8 cellular contexts compared by ENCODE assay signal in the genomic region with DNA sequence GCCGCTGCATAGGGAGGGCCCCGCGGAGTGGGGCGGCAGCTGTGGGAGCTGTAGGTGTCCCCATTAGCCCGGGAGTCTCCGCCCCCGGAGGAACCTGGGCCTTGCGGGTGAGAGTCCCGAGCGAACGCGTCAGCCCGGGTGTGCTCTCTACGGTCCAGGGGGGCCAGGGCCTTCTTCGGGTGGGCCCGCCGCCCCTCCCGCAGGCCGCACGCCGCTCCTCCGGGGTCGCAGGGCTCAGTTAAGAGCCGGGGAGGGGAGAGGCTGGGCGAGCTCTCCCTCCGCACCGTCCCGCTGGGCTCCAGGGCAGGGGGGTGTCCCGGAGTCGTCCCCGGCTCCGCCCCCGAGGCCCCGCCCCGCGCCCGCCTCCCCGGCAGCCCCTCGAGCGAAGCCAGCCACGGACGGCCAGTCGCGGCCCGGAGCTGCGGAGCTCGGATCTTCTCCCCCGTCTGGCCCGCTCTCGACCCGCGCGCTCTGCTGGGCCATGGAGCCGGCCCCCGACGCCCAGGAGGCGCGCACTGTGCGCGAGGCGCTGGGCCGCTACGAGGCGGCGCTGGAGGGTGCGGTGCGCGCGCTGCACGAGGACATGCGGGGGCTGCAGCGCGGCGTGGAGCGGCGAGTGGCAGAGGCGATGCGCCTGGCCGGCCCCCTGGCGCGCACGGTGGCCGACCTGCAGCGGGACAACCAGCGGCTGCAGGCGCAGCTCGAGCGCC. TPM values are rescaled to one million over a fixed set of nuclear protein-coding genes. Genes with fewer than 3 reads are reported as not detected.
DNase-seq lines count a peak whose midpoint lies in the region; ATAC-seq and TF ChIP-seq lines count a peak whose summit lies in the region.

SMTNL2 (plus strand) TSS at position 405 of the 710 bp plus-strand sequence; CDS start at position 482, 77 bp downstream.

- H3K4me3 ChIP-seq in CD4-positive, alpha-beta memory T cell (ENCODE audit: low read length in 2 of 2) = no peak within 1 kb of the TSS
- peak within 1 kb of the TSS; percentile 40 to 48 for H3K4me3 ChIP-seq in esophagus (ENCODE audit: low read depth in 1 of 2, low read length in 2 of 2)
- no peak within 1 kb of the TSS for H3K4me3 ChIP-seq in osteoblast (ENCODE audit: insufficient read depth, low read length)

- H3K36me3 ChIP-seq in CD4-positive, alpha-beta memory T cell (ENCODE audit: insufficient read depth, low read length) = no peaks in the 10 kb centered on the region
- H3K36me3 ChIP-seq in esophagus (ENCODE audit: control insufficient read depth in 2 of 2, insufficient read depth in 2 of 2, low read length in 1 of 2) (no peaks in the 10 kb centered on the region), osteoblast (ENCODE audit: insufficient read depth, low read length) (no peaks in the 10 kb centered on the region)

- no peak within 1 kb of the TSS for H3K27ac Mint-ChIP-seq in CD4-positive, alpha-beta memory T cell

- H3K4me1 Mint-ChIP-seq in CD4-positive, alpha-beta memory T cell = peaks cover 1 to 10% (median 4%) of the 10 kb centered on the region in 4 donors

- no peak within 1 kb of the TSS for H2AFZ ChIP-seq in osteoblast (ENCODE audit: low read length)

- no peaks in the 10 kb centered on the region for H3K9me3 Mint-ChIP-seq in CD4-positive, alpha-beta memory T cell

- H3K79me2 ChIP-seq in osteoblast (ENCODE audit: insufficient read depth, low read length) = no peaks in the 10 kb centered on the region

- no peak for DNase-seq in CD4-positive, alpha-beta memory T cell
- peak; percentile 39 for DNase-seq in NCI-H69 (lab: John Stamatoyannopoulos, UW)
- DNase-seq in osteoblast (ENCODE audit: insufficient read length, low spot score, missing footprints) = peak; percentile 87
- no peak for DNase-seq in NCI-H2107 treated with DMSO at 0.1 percent for 48 hours (lab: John Stamatoyannopoulos, UW; ENCODE audit: unreplicated experiment)

- H3K27ac ChIP-seq in CD4-positive, alpha-beta memory T cell (ENCODE audit: low read depth, low read length) = no peak within 1 kb of the TSS
- H3K27ac ChIP-seq in esophagus (ENCODE audit: low read depth in 2 of 2, low read length in 1 of 2) (peak within 1 kb of the TSS; percentile 31 to 47), osteoblast (ENCODE audit: low read depth, low read length) (no peak within 1 kb of the TSS)

- intact Hi-C loops in CD4-positive, alpha-beta memory T cell (cut with micrococcal nuclease) = no loop called here

- CTCF ChIA-PET in CD4-positive, alpha-beta memory T cell (lab: Charles Lee; ENCODE audit: partially characterized antibody) = interaction anchor here (0.6 kb wide), 1 partner anchor 15 kb away, joined by 3 read pairs; no protein-coding TSS in a partner anchor

- POLR2A ChIA-PET in CD4-positive, alpha-beta memory T cell (lab: Charles Lee; ENCODE audit: partially characterized antibody) = interaction anchor here (0.9 kb wide), 1 partner anchor 29 kb away, joined by 4 read pairs; the partner anchor contains the start of gene MYBBP1A

- peak within 1 kb of the TSS; percentile 60 to 77 (median 74) for H3K4me3 Mint-ChIP-seq in CD4-positive, alpha-beta memory T cell

- TF ChIP-seq CTCF in osteoblast (IDR thresholded peaks at IDR 0.05; ENCODE audit: extremely low read depth, low read depth, low read length) = no peak

- H3K4me2 ChIP-seq in osteoblast (ENCODE audit: insufficient read depth, low read length) = no peak within 1 kb of the TSS

- 0 to 1% methylated on average over 62 to 88 of the region's 88 CpGs for WGBS in esophagus, 2 donors

- no peaks in the 10 kb centered on the region for H3K36me3 Mint-ChIP-seq in CD4-positive, alpha-beta memory T cell

- peaks cover 10% of the 10 kb centered on the region for H3K27me3 ChIP-seq in CD4-positive, alpha-beta memory T cell (ENCODE audit: insufficient read depth, low read length)
- H3K27me3 ChIP-seq in esophagus (ENCODE audit: control insufficient read depth in 1 of 2, insufficient read depth in 2 of 2, low read length in 2 of 2) = peaks cover 0 to 3% of the 10 kb centered on the region in 2 donors
- H3K27me3 ChIP-seq in osteoblast (ENCODE audit: insufficient read depth, low read length) = peaks cover 43% of the 10 kb centered on the region

- peaks cover 30 to 36% of the 10 kb centered on the region in 2 donors for H3K27me3 Mint-ChIP-seq in CD4-positive, alpha-beta memory T cell

- ATAC-seq in HG03571 (IDR thresholded peaks at IDR 0.05; ENCODE audit: unreplicated experiment) (no peak), HG03196 (IDR thresholded peaks at IDR 0.05; ENCODE audit: unreplicated experiment) (no peak), GM18519 (IDR thresholded peaks at IDR 0.05; ENCODE audit: low FRiP score, unreplicated experiment) (no peak)

- H3K4me1 ChIP-seq in CD4-positive, alpha-beta memory T cell (ENCODE audit: insufficient read depth, low read length) = peaks cover 3% of the 10 kb centered on the region
- H3K4me1 ChIP-seq in esophagus (ENCODE audit: control insufficient read depth in 2 of 2, insufficient read depth in 2 of 2, low read length in 1 of 2) (peaks cover 5% of the 10 kb centered on the region in 2 donors), osteoblast (ENCODE audit: insufficient read depth, low read length) (no peaks in the 10 kb centered on the region)

- no peaks in the 10 kb centered on the region for H3K9me3 ChIP-seq in CD4-positive, alpha-beta memory T cell (ENCODE audit: control insufficient read depth in 1 of 2, low read length in 2 of 2)
- H3K9me3 ChIP-seq in esophagus (ENCODE audit: control insufficient read depth in 2 of 2, insufficient read depth in 1 of 2, low read depth in 1 of 2, low read length in 1 of 2) = no peaks in the 10 kb centered on the region
- no peaks in the 10 kb centered on the region for H3K9me3 ChIP-seq in osteoblast (ENCODE audit: low read depth, low read length)

- no peaks in the 10 kb centered on the region for H4K20me1 ChIP-seq in osteoblast (ENCODE audit: insufficient read depth, low read length)

RNA-seq across cellular contexts. Expression of gene SMTNL2, which starts in this region (rescaled TPM):
- not detected for total RNA-seq in CD4-positive, alpha-beta memory T cell
- not detected for polyA plus RNA-seq in CD4-positive, alpha-beta memory T cell
- 1 to 10 TPM in 1 of 2 donors, under 1 TPM in 1; 0.53 to 1.4 TPM for polyA plus RNA-seq in esophagus
- total RNA-seq in osteoblast = not detected in 2 replicates

Comparison
In these comparisons a context has a peak if more than half of its experiments do, and no peak if none do; other contexts are left out.
1. Peak in DNase-seq in osteoblast; RNA of the gene not detected or under 1 TPM.
2. H3K27ac ChIP-seq: peak in esophagus (2 of 2); none in CD4-positive, alpha-beta memory T cell (single experiment) and osteoblast (single experiment).
3. H3K4me3 ChIP-seq: peak in esophagus (2 of 2); none in CD4-positive, alpha-beta memory T cell (0 of 2) and osteoblast (single experiment).